21 cellular contexts compared by ENCODE assay signal in genomic region chr9:78443946-78444345, GRCh38.
DNase-seq lines count a peak whose midpoint lies in the region; ATAC-seq and TF ChIP-seq lines count a peak whose summit lies in the region.
"Had no signal": no experiment of that assay in that cellular context is flagged by ENCODE, and none has a peak within 500 bp of the region (broad histone marks: within the 10 kb centered on the region; RNA-seq: fewer than 3 reads in every experiment).

No MANE protein-coding gene starts in this region.

- H3K9me3 ChIP-seq in GM23248 (ENCODE audit: low read depth) = no peaks in the 10 kb centered on the region
- no peaks in the 10 kb centered on the region for H3K9me3 ChIP-seq in upper lobe of right lung

- H3F3A ChIP-seq in GM23248 (ENCODE audit: insufficient read depth) = no peaks in the 10 kb centered on the region

- no peaks in the 10 kb centered on the region for H4K20me1 ChIP-seq in GM23248 (ENCODE audit: insufficient read depth)

- intact Hi-C loops in sciatic nerve (cut with DNase I) (no loop called here), upper lobe of right lung (cut with DNase I) (no loop called here)

- H3K27ac ChIP-seq in GM23248 (no peak overlapping the region), upper lobe of right lung (no peak overlapping the region)

- no peak overlapping the region for H3K9ac ChIP-seq in GM23248

- H3K4me2 ChIP-seq in GM23248 (ENCODE audit: unreplicated experiment) = no peak overlapping the region
- H3K4me2 ChIP-seq: GM23338 had no signal

- no peaks in the 10 kb centered on the region for H3K9me2 ChIP-seq in GM23248 (ENCODE audit: insufficient read depth)

- 37 to 39% methylated on average over 7 of the region's 7 CpGs for WGBS in GM23248 (ENCODE audit: low coverage in 1 of 2, low lambda C conversion rate in 2 of 2, missing lambda C conversion rate in 2 of 2), 2 experiments

- peak; percentile 21 for ATAC-seq in sciatic nerve
- ATAC-seq in upper lobe of right lung = no peak
- ATAC-seq: GM23338, Panc1, SK-N-SH treated with all-trans-retinoic acid at 6 μM for 48 hours had no signal

- no peak overlapping the region for H3K4me3 ChIP-seq in GM23248
- no peak overlapping the region for H3K4me3 ChIP-seq in fibroblast of the aortic adventitia (ENCODE audit: low read depth, low read length)
- no peak overlapping the region for H3K4me3 ChIP-seq in upper lobe of right lung
- H3K4me3 ChIP-seq: GM23338 had no signal

- in situ Hi-C loops in GM23248 (cut with MboI) = loop anchor here (25.0 kb wide), 2 partner anchors 693 to 1118 kb away; partner anchors contain the start of gene TLE4

- no peaks in the 10 kb centered on the region for H3K4me1 ChIP-seq in GM23248 (ENCODE audit: insufficient read depth)
- no peaks in the 10 kb centered on the region for H3K4me1 ChIP-seq in upper lobe of right lung

- DNase-seq in AG20443 (ENCODE audit: low spot score) (peak; percentile 53), GM23248 (peak; percentile 56), fibroblast of the aortic adventitia (ENCODE audit: low read depth) (peak; percentile 4), sciatic nerve (ENCODE audit: low spot score) (no peak), upper lobe of right lung (no peak), kidney glomerular epithelial cell (lab: John Stamatoyannopoulos, UW) (no peak), NCI-H82 (lab: John Stamatoyannopoulos, UW) (no peak)
- DNase-seq: DMS53; GF-D8; HCEC 1CT; KG1; NCI-H1105; NCI-H146; NCI-H2029; NCI-H2227 treated with DMSO at 0.1 percent for 48 hours; NCI-H510A treated with DMSO at 0.1 percent for 48 hours; NCI-H748 treated with DMSO at 0.1 percent for 48 hours; NK-92 treated with Interleukin-12 subunit alpha and Interleukin-12 subunit beta, amount 100 ng/mL, for 24 hours had no signal

- H2AFZ ChIP-seq in GM23248 = no peak overlapping the region
- H2AFZ ChIP-seq: GM23338 had no signal

- H3K79me2 ChIP-seq in GM23248 (ENCODE audit: insufficient read depth) = no peaks in the 10 kb centered on the region

- H3K27me3 ChIP-seq in GM23248 (replicated peaks; ENCODE audit: insufficient read depth) (no peaks in the 10 kb centered on the region), upper lobe of right lung (no peaks in the 10 kb centered on the region)

- no peak for TF ChIP-seq CTCF in fibroblast of the aortic adventitia (IDR thresholded peaks at IDR 0.05; ENCODE audit: insufficient read depth, low read length)
- TF ChIP-seq CTCF in upper lobe of right lung (IDR thresholded peaks at IDR 0.05) = no peak

- no peaks in the 10 kb centered on the region for H3K36me3 ChIP-seq in GM23248 (ENCODE audit: low read depth)
- H3K36me3 ChIP-seq in upper lobe of right lung = no peaks in the 10 kb centered on the region

Comparison
In these comparisons a context has a peak if more than half of its experiments do, and no peak if none do; other contexts are left out.
1. DNase-seq: peak in AG20443 (single experiment), GM23248 (single experiment) and fibroblast of the aortic adventitia (single experiment); none in sciatic nerve (single experiment), upper lobe of right lung (single experiment), kidney glomerular epithelial cell (single experiment) and NCI-H82 (single experiment).